Comparison of ENCODE assay signal across 9 cellular contexts in genomic region chr1:232306269-232306911, GRCh38.
DNase-seq lines count a peak whose midpoint lies in the region; ATAC-seq, FAIRE-seq and TF ChIP-seq lines count a peak whose summit lies in the region.
"Had no signal": no experiment of that assay in that cellular context is flagged by ENCODE, and none has a peak within 500 bp of the region (broad histone marks: within the 10 kb centered on the region; RNA-seq: fewer than 3 reads in every experiment).

No MANE protein-coding gene starts in this region.

- peaks cover 6% of the 10 kb centered on the region; the same call in 1 of the 2 replicates for H3K9me3 Mint-ChIP-seq in WTC11

- no peaks in the 10 kb centered on the region for H3K27me3 ChIP-seq in gastrocnemius medialis

- H3K4me3 Mint-ChIP-seq in WTC11: no peak overlapping the region
- H3K4me3 Mint-ChIP-seq: activated CD8-positive, alpha-beta T cell treated with anti-CD3 and anti-CD28 coated beads, Interleukin-2, amount 10 ng/mL, durations not matched to agents 7 days and 5 days had no signal

- H3K9me3 ChIP-seq in HEK293 (ENCODE audit: control insufficient read depth, insufficient read depth, low read depth, low read length) (no peaks in the 10 kb centered on the region), gastrocnemius medialis (no peaks in the 10 kb centered on the region)

- DNase-seq in WTC11 (ENCODE audit: low spot score) (peak; percentile 35), left cardiac atrium (peak; percentile 41), gastrocnemius medialis (peak in 1 of 2 donors; percentile 36), HuH-7 (ENCODE audit: low spot score) (no peak), RCC 7860 (ENCODE audit: low spot score) (no peak), NCI-H1105 treated with DMSO at 0.1 percent for 48 hours (lab: John Stamatoyannopoulos, UW) (no peak)
- DNase-seq: activated CD8-positive, alpha-beta T cell treated with anti-CD3 and anti-CD28 coated beads, Interleukin-2, amount 10 ng/mL, durations not matched to agents 7 days and 5 days had no signal

- peaks cover 2% of the 10 kb centered on the region; the same call in 1 of the 2 replicates for H3K36me3 Mint-ChIP-seq in WTC11

- peaks cover 5% of the 10 kb centered on the region; the same call in 1 of the 2 replicates for H3K4me1 ChIP-seq in HEK293 (ENCODE audit: control insufficient read depth, insufficient read depth, low read length)
- peaks cover 8 to 11% of the 10 kb centered on the region in 2 donors for H3K4me1 ChIP-seq in gastrocnemius medialis

- in situ Hi-C loops in gastrocnemius medialis (cut with MboI; ENCODE audit: low sequenced_read_pairs in 4 of 4): no loop called here

- CTCF ChIA-PET in HEK293 (lab: Yijun Ruan, JAX): interaction anchor here (0.6 to 1.2 kb wide), 3 partner anchors 22 to 316 kb away, joined by 3 to 6 read pairs (median 3); no protein-coding TSS in a partner anchor
- CTCF ChIA-PET in WTC11 (lab: Charles Lee): interaction anchor here (0.6 to 3.8 kb wide), 10 partner anchors 13 to 640 kb away, joined by 3 to 20 read pairs (median 3); no protein-coding TSS in a partner anchor

- peaks cover 6% of the 10 kb centered on the region for H3K27me3 Mint-ChIP-seq in WTC11 (ENCODE audit: low read depth)

- H3K27ac Mint-ChIP-seq in WTC11: peak overlapping the region; percentile 17; the same call in 1 of the 2 replicates
- H3K27ac Mint-ChIP-seq: activated CD8-positive, alpha-beta T cell treated with anti-CD3 and anti-CD28 coated beads, Interleukin-2, amount 10 ng/mL, durations not matched to agents 7 days and 5 days had no signal

- H3K4me1 Mint-ChIP-seq in WTC11: peaks cover 31% of the 10 kb centered on the region

- no peak for TF ChIP-seq POLR2A in gastrocnemius medialis (IDR thresholded peaks at IDR 0.05)

- POLR2A ChIA-PET in HEK293 (lab: Yijun Ruan, JAX) (no interaction called here), WTC11 (lab: Charles Lee) (no interaction called here)

- FAIRE-seq in RCC 7860 (lab: Jason Lieb, UNC): no peak

- ATAC-seq in WTC11 (peak; percentile 94), left cardiac atrium (peak; percentile 68 to 82), gastrocnemius medialis (peak; percentile 55 to 71), HG03565 (IDR thresholded peaks at IDR 0.05; ENCODE audit: unreplicated experiment) (no peak)
- ATAC-seq: activated CD8-positive, alpha-beta T cell treated with anti-CD3 and anti-CD28 coated beads, Interleukin-2, amount 10 ng/mL, durations not matched to agents 7 days and 5 days had no signal

- no peak for TF ChIP-seq CTCF in HEK293 (tag by site-specific recombination; IDR thresholded peaks at IDR 0.05)
- no peak for TF ChIP-seq CTCF in WTC11 (IDR thresholded peaks at IDR 0.05)
- peak in 1 of 5 experiments; percentile 17 for TF ChIP-seq CTCF in gastrocnemius medialis (IDR thresholded peaks at IDR 0.05 in 4 of 5, conservative IDR thresholded peaks at IDR 0.05 in 1 of 5)

- no peaks in the 10 kb centered on the region for H3K36me3 ChIP-seq in HEK293 (ENCODE audit: control insufficient read depth in 2 of 2, insufficient read depth in 1 of 2, low read length in 2 of 2)
- H3K36me3 ChIP-seq in gastrocnemius medialis: no peaks in the 10 kb centered on the region

- intact Hi-C loops in left cardiac atrium (cut with DNase I): loop anchor here in 1 of 2 donors (5.0 kb wide), 1 partner anchor 439 kb away; no protein-coding TSS in a partner anchor
- intact Hi-C loops in gastrocnemius medialis (cut with DNase I; ENCODE audit: low total_unique reads): loop anchor here (10.0 kb wide), 1 partner anchor 442 kb away; no protein-coding TSS in a partner anchor

- H3K4me3 ChIP-seq in HEK293 (ENCODE audit: low read depth, low read length): no peak overlapping the region
- no peak overlapping the region for H3K4me3 ChIP-seq in gastrocnemius medialis

- H3K27ac ChIP-seq in HEK293 (ENCODE audit: extremely low read depth, low read depth, low read length) (peak overlapping the region; percentile 10; the same call in 1 of the 2 replicates), gastrocnemius medialis (peak overlapping the region; percentile 6 to 55 (median 41))

TF ChIP-seq in HEK293, 187 proteins besides CTCF, POLR2A, EP300 and RAD21:
- TF ChIP-seq FEZF1 (tag by site-specific recombination; IDR thresholded peaks at IDR 0.05): peak; percentile 86
- TF ChIP-seq BCL6B (tag by site-specific recombination; IDR thresholded peaks at IDR 0.05): peak; percentile 73; the same call in 1 of the 2 replicates
- peak; percentile 80 for TF ChIP-seq ZIC2 (tag by site-specific recombination; IDR thresholded peaks at IDR 0.05)
- no peak for TF ChIP-seq ZNF785 (tag by site-specific recombination; IDR thresholded peaks at IDR 0.05)
- TF ChIP-seq GLIS1 (tag by site-specific recombination; IDR thresholded peaks at IDR 0.05): peak; percentile 91
- TF ChIP-seq ZNF580 (tag by site-specific recombination; IDR thresholded peaks at IDR 0.05): no peak
- TF ChIP-seq ZFHX2 (tag by site-specific recombination; conservative IDR thresholded peaks at IDR 0.05): 0 out of 2 replicates have a peak, but pooled peaks have one; percentile 5

TF ChIP-seq in WTC11, 78 proteins besides CTCF, POLR2A, EP300 and RAD21 (continues in another document):
- no peak for TF ChIP-seq E2F4 (CRISPR knock-in tag; IDR thresholded peaks at IDR 0.05; ENCODE audit: borderline replicate concordance, low read depth)
- no peak for TF ChIP-seq E2F5 (CRISPR knock-in tag; IDR thresholded peaks at IDR 0.05)
- TF ChIP-seq ZBTB21 (CRISPR knock-in tag; IDR thresholded peaks at IDR 0.05; ENCODE audit: borderline replicate concordance): no peak
- no peak for TF ChIP-seq ARID4B (CRISPR knock-in tag; IDR thresholded peaks at IDR 0.05; ENCODE audit: borderline replicate concordance)
- TF ChIP-seq ZNF263 (CRISPR knock-in tag; IDR thresholded peaks at IDR 0.05; ENCODE audit: low read depth): no peak
- TF ChIP-seq NR2C2 (CRISPR knock-in tag; IDR thresholded peaks at IDR 0.05): no peak
- no peak for TF ChIP-seq NFATC4 (CRISPR knock-in tag; IDR thresholded peaks at IDR 0.05)
- TF ChIP-seq FOXP1 (CRISPR knock-in tag; IDR thresholded peaks at IDR 0.05; ENCODE audit: borderline replicate concordance): no peak
- TF ChIP-seq ERG (CRISPR knock-in tag; IDR thresholded peaks at IDR 0.05): no peak
- TF ChIP-seq MYBL2 (CRISPR knock-in tag; IDR thresholded peaks at IDR 0.05): no peak
- TF ChIP-seq HMGA2 (CRISPR knock-in tag; IDR thresholded peaks at IDR 0.05): no peak
- no peak for TF ChIP-seq ZNF138 (CRISPR knock-in tag; conservative IDR thresholded peaks at IDR 0.05)
- TF ChIP-seq TP53 (CRISPR knock-in tag; IDR thresholded peaks at IDR 0.05): no peak

Comparison
In these comparisons a context has a peak if more than half of its experiments do, and no peak if none do; other contexts are left out.
1. DNase-seq: peak in WTC11 (single experiment) and left cardiac atrium (single experiment); none in HuH-7 (single experiment), RCC 7860 (single experiment) and NCI-H1105 treated with DMSO at 0.1 percent for 48 hours (single experiment).